Comparison of ENCODE assay signal across 12 cellular contexts in genomic region chr6:17278289-17279061, GRCh38. TPM values are rescaled to one million over a fixed set of nuclear protein-coding genes. Genes with fewer than 3 reads are reported as not detected.
DNase-seq lines count a peak whose midpoint lies in the region; ATAC-seq and TF ChIP-seq lines count a peak whose summit lies in the region.
"Had no signal": no experiment of that assay in that cellular context is flagged by ENCODE, and none has a peak within 500 bp of the region (broad histone marks: within the 10 kb centered on the region; RNA-seq: fewer than 3 reads in every experiment).

No MANE protein-coding gene starts in this region.

- ATAC-seq in PC-3: peak; percentile 61
- ATAC-seq in HG02678 (IDR thresholded peaks at IDR 0.05; ENCODE audit: unreplicated experiment): no peak
- ATAC-seq in GM19328 (IDR thresholded peaks at IDR 0.05; ENCODE audit: unreplicated experiment): no peak

- H3K4me1 Mint-ChIP-seq in Calu3 (ENCODE audit: low read depth, unreplicated experiment): peaks cover 13% of the 10 kb centered on the region
- peaks cover 8 to 22% (median 10%) of the 10 kb centered on the region in 4 donors for H3K4me1 Mint-ChIP-seq in CD4-positive, alpha-beta memory T cell

- no peaks in the 10 kb centered on the region for H3K9me3 Mint-ChIP-seq in Calu3 (ENCODE audit: low read depth, unreplicated experiment)
- H3K9me3 Mint-ChIP-seq in CD4-positive, alpha-beta memory T cell: peaks cover 0 to 8% (median 0%) of the 10 kb centered on the region in 8 donors
- H3K9me3 Mint-ChIP-seq: activated CD4-positive, alpha-beta T cell treated with anti-CD3 and anti-CD28 coated beads, Interleukin-2, amount 10 ng/mL, durations not matched to agents 24 days and 14 days; activated naive CD4-positive, alpha-beta T cell treated with anti-CD3 and anti-CD28 coated beads for 36 hours had no signal

- no peaks in the 10 kb centered on the region for H3K9me2 ChIP-seq in PC-3 (replicated peaks; ENCODE audit: low read length)

- H4K20me1 ChIP-seq in PC-3 (ENCODE audit: low read length): no peaks in the 10 kb centered on the region

- BruUV-seq in Calu3 (replicated peaks; lab: Mats Ljungman, UMichigan) (no TSS peak), PC-3 (replicated peaks; lab: Mats Ljungman, UMichigan) (TSS peak; percentile 58)

- H3K27me3 ChIP-seq in PC-3 (ENCODE audit: low read length) (no peaks in the 10 kb centered on the region), parathyroid adenoma (ENCODE audit: control insufficient read depth, insufficient read depth, low read length) (no peaks in the 10 kb centered on the region)
- H3K27me3 ChIP-seq in CD4-positive, alpha-beta memory T cell (ENCODE audit: insufficient read depth, low read length): peaks cover 16% of the 10 kb centered on the region

- H3K27ac ChIP-seq in PC-3 (ENCODE audit: low read length) (peak overlapping the region; percentile 78), parathyroid adenoma (no peak overlapping the region)
- no peak overlapping the region for H3K27ac ChIP-seq in CD4-positive, alpha-beta memory T cell (ENCODE audit: low read depth, low read length)

- no peaks in the 10 kb centered on the region for H3K9me3 ChIP-seq in PC-3 (ENCODE audit: low read length)
- no peaks in the 10 kb centered on the region for H3K9me3 ChIP-seq in parathyroid adenoma (ENCODE audit: control insufficient read depth, low read length)
- no peaks in the 10 kb centered on the region for H3K9me3 ChIP-seq in CD4-positive, alpha-beta memory T cell (ENCODE audit: control insufficient read depth in 1 of 2, low read length in 2 of 2)

- TF ChIP-seq CTCF in Calu3 (IDR thresholded peaks at IDR 0.05; ENCODE audit: unreplicated experiment) (no peak), PC-3 (conservative IDR thresholded peaks at IDR 0.05; ENCODE audit: low read depth, low read length) (no peak), epithelial cell of proximal tubule (conservative IDR thresholded peaks at IDR 0.05; ENCODE audit: low read depth, low read length) (no peak), parathyroid adenoma (IDR thresholded peaks at IDR 0.05) (no peak)

- CTCF ChIA-PET in Calu3 (lab: Charles Lee): interaction anchor here (1.0 kb wide), 1 partner anchor 10 kb away, joined by 3 read pairs; no protein-coding TSS in a partner anchor
- CTCF ChIA-PET in PC-3 (lab: Charles Lee): interaction anchor here (0.6 kb wide), 1 partner anchor 10 kb away, joined by 3 read pairs; no protein-coding TSS in a partner anchor
- CTCF ChIA-PET in CD4-positive, alpha-beta memory T cell (lab: Charles Lee; ENCODE audit: partially characterized antibody): no interaction called here

- H3K27me3 Mint-ChIP-seq in Calu3 (ENCODE audit: unreplicated experiment): no peaks in the 10 kb centered on the region
- H3K27me3 Mint-ChIP-seq in CD4-positive, alpha-beta memory T cell: peaks cover 40 to 45% of the 10 kb centered on the region in 2 donors

- peaks cover 5% of the 10 kb centered on the region for H3F3A ChIP-seq in PC-3 (ENCODE audit: low read length, unreplicated experiment)

- peak overlapping the region; percentile 86 for H2AFZ ChIP-seq in PC-3 (ENCODE audit: low read length)
- H2AFZ ChIP-seq in parathyroid adenoma: peak overlapping the region; percentile 19

- H3K4me2 ChIP-seq in PC-3 (ENCODE audit: low read length): peak overlapping the region; percentile 88
- no peak overlapping the region for H3K4me2 ChIP-seq in parathyroid adenoma (ENCODE audit: low read length)

- H3K79me2 ChIP-seq in PC-3 (ENCODE audit: low read length) (no peaks in the 10 kb centered on the region), parathyroid adenoma (no peaks in the 10 kb centered on the region)

- intact Hi-C loops in Calu3 (cut with micrococcal nuclease; ENCODE audit: unreplicated experiment) (no loop called here), PC-3 (cut with micrococcal nuclease) (loop anchor here (5.0 kb wide), 1 partner anchor 111 kb away; no protein-coding TSS in a partner anchor)
- intact Hi-C loops in CD4-positive, alpha-beta memory T cell (cut with micrococcal nuclease): no loop called here

- H3K4me3 Mint-ChIP-seq in Calu3 (ENCODE audit: low read depth, unreplicated experiment): no peak overlapping the region
- no peak overlapping the region for H3K4me3 Mint-ChIP-seq in CD4-positive, alpha-beta memory T cell
- H3K4me3 Mint-ChIP-seq: activated CD4-positive, alpha-beta T cell treated with anti-CD3 and anti-CD28 coated beads, Interleukin-2, amount 10 ng/mL, durations not matched to agents 24 days and 14 days; activated naive CD4-positive, alpha-beta T cell treated with anti-CD3 and anti-CD28 coated beads for 36 hours had no signal

- H3K36me3 ChIP-seq in PC-3 (ENCODE audit: low read depth, low read length) (no peaks in the 10 kb centered on the region), parathyroid adenoma (ENCODE audit: control insufficient read depth, insufficient read depth, low read length) (no peaks in the 10 kb centered on the region)
- no peaks in the 10 kb centered on the region for H3K36me3 ChIP-seq in CD4-positive, alpha-beta memory T cell (ENCODE audit: insufficient read depth, low read length)

- H3K4me1 ChIP-seq in PC-3 (ENCODE audit: insufficient read depth, low read length): peaks cover 32% of the 10 kb centered on the region
- no peaks in the 10 kb centered on the region for H3K4me1 ChIP-seq in parathyroid adenoma
- peaks cover 6% of the 10 kb centered on the region for H3K4me1 ChIP-seq in CD4-positive, alpha-beta memory T cell (ENCODE audit: insufficient read depth, low read length)

- POLR2A ChIA-PET in PC-3 (lab: Charles Lee; ENCODE audit: unreplicated experiment): interaction anchor here (0.5 kb wide), 1 partner anchor 275 kb away, joined by 11 read pairs; no protein-coding TSS in a partner anchor
- POLR2A ChIA-PET in CD4-positive, alpha-beta memory T cell (lab: Charles Lee; ENCODE audit: partially characterized antibody): no interaction called here

- H3K4me3 ChIP-seq in PC-3 (ENCODE audit: low read length): peak overlapping the region; percentile 54
- H3K4me3 ChIP-seq in epithelial cell of proximal tubule (ENCODE audit: low read depth, low read length): peak overlapping the region; percentile 1
- H3K4me3 ChIP-seq in parathyroid adenoma (ENCODE audit: low read depth, low read length): no peak overlapping the region
- no peak overlapping the region for H3K4me3 ChIP-seq in CD4-positive, alpha-beta memory T cell (ENCODE audit: low read length in 2 of 2)

- H3K27ac Mint-ChIP-seq in Calu3 (ENCODE audit: unreplicated experiment): peak overlapping the region; percentile 67
- no peak overlapping the region for H3K27ac Mint-ChIP-seq in CD4-positive, alpha-beta memory T cell
- H3K27ac Mint-ChIP-seq: activated CD4-positive, alpha-beta T cell treated with anti-CD3 and anti-CD28 coated beads, Interleukin-2, amount 10 ng/mL, durations not matched to agents 24 days and 14 days; activated naive CD4-positive, alpha-beta T cell treated with anti-CD3 and anti-CD28 coated beads for 36 hours had no signal

- H3K9ac ChIP-seq in PC-3 (ENCODE audit: low read length) (0 out of 2 replicates have a peak overlapping the region, but pooled peaks have one; percentile 11), parathyroid adenoma (no peak overlapping the region)

- H3K36me3 Mint-ChIP-seq in Calu3 (ENCODE audit: insufficient read depth, unreplicated experiment): peaks cover 11% of the 10 kb centered on the region
- no peaks in the 10 kb centered on the region for H3K36me3 Mint-ChIP-seq in CD4-positive, alpha-beta memory T cell

- no peak for DNase-seq in Calu3
- DNase-seq in PC-3: peak; percentile 90
- DNase-seq in epithelial cell of proximal tubule (ENCODE audit: low read depth): peak; percentile 72
- no peak for DNase-seq in CD4-positive, alpha-beta memory T cell
- DNase-seq in DMS53 treated with DMSO at 0.1 percent for 48 hours (lab: John Stamatoyannopoulos, UW; ENCODE audit: unreplicated experiment): no peak
- DNase-seq: activated CD4-positive, alpha-beta T cell treated with anti-CD3 and anti-CD28 coated beads, Interleukin-2, amount 10 ng/mL, durations not matched to agents 24 days and 14 days; activated naive CD4-positive, alpha-beta T cell treated with anti-CD3 and anti-CD28 coated beads for 36 hours; NCI-H2029 treated with DMSO at 0.1 percent for 48 hours; stimulated activated CD4-positive, alpha-beta T cell treated with anti-CD3 and anti-CD28 coated beads, Interleukin-4, amount 100 ng/mL, for 4 hours had no signal

RNA-seq across cellular contexts. Expression of gene RBM24, which starts 2.7 kb away (rescaled TPM):
- total RNA-seq in Calu3 (2022) (0.47 and 1.1 TPM in 2 replicates), PC-3 (2014; rRNA removed) (2.0 and 3.2 TPM in 2 replicates), epithelial cell of proximal tubule (3.2 and 5.4 TPM in 2 replicates)
- total RNA-seq in CD4-positive, alpha-beta memory T cell: not detected
- polyA plus RNA-seq in CD4-positive, alpha-beta memory T cell: not detected
- total RNA-seq: activated CD4-positive, alpha-beta T cell treated with anti-CD3 and anti-CD28 coated beads, Interleukin-2, amount 10 ng/mL, durations not matched to agents 24 days and 14 days; activated naive CD4-positive, alpha-beta T cell treated with anti-CD3 and anti-CD28 coated beads for 36 hours had no signal

Comparison
In these comparisons a context has a peak if more than half of its experiments do, and no peak if none do; other contexts are left out.
1. DNase-seq: peak in PC-3 (single experiment) and epithelial cell of proximal tubule (single experiment); none in Calu3 (single experiment), CD4-positive, alpha-beta memory T cell (0 of 5) and DMS53 treated with DMSO at 0.1 percent for 48 hours (single experiment).
2. H3K4me3 ChIP-seq: peak in PC-3 (single experiment) and epithelial cell of proximal tubule (single experiment); none in parathyroid adenoma (single experiment) and CD4-positive, alpha-beta memory T cell (0 of 2).